In the genomic region with DNA sequence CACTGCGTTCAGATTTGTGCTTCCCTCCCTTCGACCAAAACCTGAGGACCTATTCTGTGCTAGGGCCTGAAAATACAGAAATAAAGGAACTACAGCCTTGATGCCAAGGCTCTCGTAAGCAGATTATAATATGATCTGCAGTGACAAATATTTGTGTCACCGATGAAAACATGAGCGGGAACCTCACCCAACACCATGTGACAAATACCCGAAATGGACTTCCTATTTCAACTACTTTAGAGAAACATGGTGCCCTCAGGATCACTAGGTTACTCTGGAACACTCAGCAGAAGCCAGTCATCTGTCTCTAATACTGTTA, we compare ENCODE assay signal across 8 cellular contexts. TPM values are rescaled to one million over a fixed set of nuclear protein-coding genes. Genes with fewer than 3 reads are reported as not detected.
DNase-seq lines count a peak whose midpoint lies in the region; ATAC-seq and TF ChIP-seq lines count a peak whose summit lies in the region.

No MANE protein-coding gene starts in this region.

- intact Hi-C loops in activated CD4-positive, alpha-beta T cell treated with anti-CD3 and anti-CD28 coated beads for 36 hours (cut with DNase I, micrococcal nuclease) = loop anchor here in 1 of 2 experiments (5.0 kb wide), 1 partner anchor 1168 kb away; a partner anchor contains a TSS
- intact Hi-C loops in psoas muscle (cut with DNase I) = no loop called here

- ATAC-seq in activated CD4-positive, alpha-beta T cell treated with anti-CD3 and anti-CD28 coated beads for 36 hours = peak; percentile 48
- ATAC-seq in psoas muscle (peak; percentile 22 to 74 (median 58)), GM21825 (IDR thresholded peaks at IDR 0.05; ENCODE audit: unreplicated experiment) (no peak), GM18505 (IDR thresholded peaks at IDR 0.05; ENCODE audit: unreplicated experiment) (no peak)

- 32 to 36% (median 33%) methylated on average over 6 of the region's 6 CpGs for whole genome bisulfite sequencing in psoas muscle, 3 donors

- peaks cover 14% of the 10 kb centered on the region for H3K4me1 ChIP-seq in psoas muscle

- H3K4me3 ChIP-seq in fibroblast of the aortic adventitia (ENCODE audit: low read depth, low read length) (peak overlapping the region; percentile 89), psoas muscle (peak overlapping the region; percentile 85)

- H3K4me1 Mint-ChIP-seq in activated CD4-positive, alpha-beta T cell treated with anti-CD3 and anti-CD28 coated beads for 36 hours = peaks cover 21% of the 10 kb centered on the region
- peaks cover 15% of the 10 kb centered on the region for H3K4me1 Mint-ChIP-seq in T-helper 2 cell treated with Interferon-gamma antibody and Interleukin-4, amounts not matched to agents 5 μg/mL and 100 μg/mL, for 36 hours (ENCODE audit: low read depth)

- H3K27me3 Mint-ChIP-seq in activated CD4-positive, alpha-beta T cell treated with anti-CD3 and anti-CD28 coated beads for 36 hours = peaks cover 6% of the 10 kb centered on the region
- peaks cover 41% of the 10 kb centered on the region for H3K27me3 Mint-ChIP-seq in T-helper 2 cell treated with Interferon-gamma antibody and Interleukin-4, amounts not matched to agents 5 μg/mL and 100 μg/mL, for 36 hours (ENCODE audit: low read depth)

- H3K27ac Mint-ChIP-seq in activated CD4-positive, alpha-beta T cell treated with anti-CD3 and anti-CD28 coated beads for 36 hours = peak overlapping the region; percentile 62
- peak overlapping the region; percentile 86 for H3K27ac Mint-ChIP-seq in T-helper 2 cell treated with Interferon-gamma antibody and Interleukin-4, amounts not matched to agents 5 μg/mL and 100 μg/mL, for 36 hours

- H3K27me3 ChIP-seq in psoas muscle (ENCODE audit: insufficient read depth in 3 of 3, low read length in 2 of 3) = no peaks in the 10 kb centered on the region

- H3K36me3 ChIP-seq in psoas muscle (ENCODE audit: insufficient read depth in 1 of 2, low read depth in 1 of 2) = peaks cover 8 to 26% of the 10 kb centered on the region in 2 donors

- peaks cover 10% of the 10 kb centered on the region for H3K36me3 Mint-ChIP-seq in activated CD4-positive, alpha-beta T cell treated with anti-CD3 and anti-CD28 coated beads for 36 hours (ENCODE audit: low read depth)
- peaks cover 20% of the 10 kb centered on the region for H3K36me3 Mint-ChIP-seq in T-helper 2 cell treated with Interferon-gamma antibody and Interleukin-4, amounts not matched to agents 5 μg/mL and 100 μg/mL, for 36 hours (ENCODE audit: low read depth)

- no peaks in the 10 kb centered on the region for H3K9me3 ChIP-seq in psoas muscle

- peak overlapping the region; percentile 80 for H3K4me3 Mint-ChIP-seq in activated CD4-positive, alpha-beta T cell treated with anti-CD3 and anti-CD28 coated beads for 36 hours
- peak overlapping the region; percentile 80 for H3K4me3 Mint-ChIP-seq in T-helper 2 cell treated with Interferon-gamma antibody and Interleukin-4, amounts not matched to agents 5 μg/mL and 100 μg/mL, for 36 hours

- TF ChIP-seq CTCF in fibroblast of the aortic adventitia (IDR thresholded peaks at IDR 0.05; ENCODE audit: insufficient read depth, low read length) (no peak), psoas muscle (IDR thresholded peaks at IDR 0.05) (no peak)

- H3K27ac ChIP-seq in psoas muscle = peak overlapping the region; percentile 95

- no peak for DNase-seq in activated CD4-positive, alpha-beta T cell treated with anti-CD3 and anti-CD28 coated beads for 36 hours
- no peak for DNase-seq in activated CD4-positive, alpha-beta T cell treated with anti-CD3 and anti-CD28 coated beads for 4 hours
- no peak for DNase-seq in T-helper 2 cell treated with Interferon-gamma antibody and Interleukin-4, amounts not matched to agents 5 μg/mL and 100 μg/mL, for 36 hours (ENCODE audit: low spot score)
- no peak for DNase-seq in fibroblast of the aortic adventitia (ENCODE audit: low read depth)
- no peak for DNase-seq in psoas muscle
- DNase-seq in NCI-H526 treated with DMSO at 0.1 percent for 48 hours (lab: John Stamatoyannopoulos, UW) = no peak

- CTCF ChIA-PET in activated CD4-positive, alpha-beta T cell treated with anti-CD3 and anti-CD28 coated beads for 36 hours (lab: Charles Lee) = no interaction called here

- TF ChIP-seq POLR2A in GM18505 (IDR thresholded peaks at IDR 0.05; ENCODE audit: borderline replicate concordance, extremely low read depth, insufficient read depth, insufficient read length) = no peak

- H3K9me3 Mint-ChIP-seq in activated CD4-positive, alpha-beta T cell treated with anti-CD3 and anti-CD28 coated beads for 36 hours (ENCODE audit: low read depth) = no peaks in the 10 kb centered on the region
- H3K9me3 Mint-ChIP-seq in T-helper 2 cell treated with Interferon-gamma antibody and Interleukin-4, amounts not matched to agents 5 μg/mL and 100 μg/mL, for 36 hours = no peaks in the 10 kb centered on the region

- POLR2A ChIA-PET in activated CD4-positive, alpha-beta T cell treated with anti-CD3 and anti-CD28 coated beads for 36 hours (lab: Charles Lee) = no interaction called here

RNA-seq across cellular contexts. Expression of a gene that starts 0.5 kb away (rescaled TPM):
- 10 to 100 TPM; 16.8 to 17.4 TPM for total RNA-seq in activated CD4-positive, alpha-beta T cell treated with anti-CD3 and anti-CD28 coated beads for 36 hours
- total RNA-seq in fibroblast of the aortic adventitia (ENCODE audit: low replicate concordance) (37.2 and 135 TPM in 2 replicates), psoas muscle (10 to 100 TPM; 54.3 to 71.6 (median 66.8) TPM)
- 10 to 100 TPM; 35.0 to 68.7 (median 48.1) TPM for polyA plus RNA-seq in psoas muscle

RNA-seq across cellular contexts. Expression of a gene that starts 13.5 kb away (rescaled TPM):
- total RNA-seq in activated CD4-positive, alpha-beta T cell treated with anti-CD3 and anti-CD28 coated beads for 36 hours = 1 to 10 TPM; 2.3 to 2.5 TPM
- total RNA-seq in fibroblast of the aortic adventitia (ENCODE audit: low replicate concordance) (27.1 and 35.5 TPM in 2 replicates), psoas muscle (10 to 100 TPM in 3 of 4 donors, 1 to 10 TPM in 1; 4.8 to 15.1 (median 10.5) TPM)
- polyA plus RNA-seq in psoas muscle = 1 to 10 TPM; 1.4 to 2.0 (median 1.8) TPM

Comparison
In these comparisons a context has a peak if more than half of its experiments do, and no peak if none do; other contexts are left out.
1. ATAC-seq: peak in activated CD4-positive, alpha-beta T cell treated with anti-CD3 and anti-CD28 coated beads for 36 hours (single experiment) and psoas muscle (4 of 4); none in GM21825 (single experiment) and GM18505 (single experiment).